2 cellular contexts compared by ENCODE assay signal in genomic region chr3:49265987-49266386, GRCh38.
TF ChIP-seq lines count a peak whose summit lies in the region.

No MANE protein-coding gene starts in this region.

TF ChIP-seq in HCT116, 20 proteins besides CTCF, POLR2A, EP300 and RAD21:
- no peak for TF ChIP-seq SP1 (IDR thresholded peaks at IDR 0.05; ENCODE audit: low read depth)
- no peak for TF ChIP-seq ZNF274 (IDR thresholded peaks at IDR 0.05; ENCODE audit: low read depth, low read length)
- TF ChIP-seq CEBPB (IDR thresholded peaks at IDR 0.05; ENCODE audit: low read depth) = no peak

TF ChIP-seq in H1, 55 proteins besides CTCF, POLR2A, EP300 and RAD21:
- TF ChIP-seq PHF8 (conservative IDR thresholded peaks at IDR 0.05; ENCODE audit: low read depth, low read length) = no peak
- TF ChIP-seq SP2 (IDR thresholded peaks at IDR 0.05; ENCODE audit: low read length) = no peak
- no peak for TF ChIP-seq SIX5 (IDR thresholded peaks at IDR 0.05; ENCODE audit: low read depth, low read length)
- no peak for TF ChIP-seq BACH1 (IDR thresholded peaks at IDR 0.05; ENCODE audit: low read length)
